Comparison of ENCODE assay signal across 13 cellular contexts in genomic region chr16:70777496-70777895, GRCh38.
"Had no signal": no experiment of that assay in that cellular context is flagged by ENCODE, and none has a peak within 500 bp of the region (broad histone marks: within the 10 kb centered on the region; RNA-seq: fewer than 3 reads in every experiment).

No MANE protein-coding gene starts in this region.

- H3K9ac ChIP-seq: neural progenitor cell had no signal

- ATAC-seq: left lung had no signal

- H3K9me3 Mint-ChIP-seq: T-helper 1 cell treated with Interleukin-12 subunit alpha and Interleukin-12 subunit beta and Interleukin-4 antibody, amounts not matched to agents 30 μg/mL and 1 μg/mL, for 36 hours had no signal

- DNase-seq: activated CD4-positive, alpha-beta T cell treated with anti-CD3 and anti-CD28 coated beads for 1 hour; activated naive CD4-positive, alpha-beta T cell treated with Interleukin-2 at 50 U/mL for 16 hours; cerebellar nuclear complex; cortex of kidney; head of caudate nucleus; stimulated activated CD4-positive, alpha-beta T cell treated with anti-CD3 and anti-CD28 coated beads, Interleukin-2, amount 100 ng/mL, for 24 hours; testis; upper lobe of left lung had no signal

- H3K36me3 ChIP-seq: neural progenitor cell had no signal

- H3K4me3 Mint-ChIP-seq: neural progenitor cell; T-helper 1 cell treated with Interleukin-12 subunit alpha and Interleukin-12 subunit beta and Interleukin-4 antibody, amounts not matched to agents 30 μg/mL and 1 μg/mL, for 36 hours had no signal

- FAIRE-seq: frontal cortex had no signal

- H3K27ac Mint-ChIP-seq: neural progenitor cell; T-helper 1 cell treated with Interleukin-12 subunit alpha and Interleukin-12 subunit beta and Interleukin-4 antibody, amounts not matched to agents 30 μg/mL and 1 μg/mL, for 36 hours had no signal

- H3K4me3 ChIP-seq: breast epithelium, left lung, neural progenitor cell, testis, upper lobe of left lung had no signal

- H3K4me1 ChIP-seq: breast epithelium, left lung, testis had no signal

- H3K27me3 ChIP-seq: breast epithelium, left lung, neural progenitor cell, testis, upper lobe of left lung had no signal

- H2AFZ ChIP-seq: neural progenitor cell had no signal

- H3K9me3 ChIP-seq: breast epithelium, left lung, testis, upper lobe of left lung had no signal

- H3K27ac ChIP-seq: breast epithelium, left lung, neural progenitor cell, testis, upper lobe of left lung had no signal

- H3K4me2 ChIP-seq: neural progenitor cell had no signal
